In genomic region chr6:43386492-43386891, GRCh38 we compare ENCODE assay signal across 12 cellular contexts. TPM values are rescaled to one million over a fixed set of nuclear protein-coding genes. Genes with fewer than 3 reads are reported as not detected.
DNase-seq lines count a peak whose midpoint lies in the region; ATAC-seq and TF ChIP-seq lines count a peak whose summit lies in the region.
"Had no signal": no experiment of that assay in that cellular context is flagged by ENCODE, and none has a peak within 500 bp of the region (broad histone marks: within the 10 kb centered on the region; RNA-seq: fewer than 3 reads in every experiment).

No MANE protein-coding gene starts in this region.

- peaks cover 0 to 1% of the 10 kb centered on the region in 2 donors for H3K36me3 Mint-ChIP-seq in stimulated activated naive B cell treated with anti-CD40 and anti-IgM and Interleukin-4, amounts not matched to agents 10 μg/mL and 1 μg/mL and 100 μg/mL, for 72 hours

- DNase-seq in NCI-H82 (lab: John Stamatoyannopoulos, UW) (peak; percentile 51), NCI-H82 treated with DMSO at 0.1 percent for 48 hours (lab: John Stamatoyannopoulos, UW; ENCODE audit: unreplicated experiment) (no peak), NCI-H2227 (lab: John Stamatoyannopoulos, UW; ENCODE audit: unreplicated experiment) (peak; percentile 20), epithelial cell of esophagus (ENCODE audit: low read depth) (peak; percentile 28), occipital lobe (lab: John Stamatoyannopoulos, UW) (no peak)
- no peak for DNase-seq in stimulated activated naive B cell treated with anti-CD40 and anti-IgM and Interleukin-4, amounts not matched to agents 10 μg/mL and 1 μg/mL and 100 μg/mL, for 72 hours
- DNase-seq in NK-92 treated with Interleukin-12 subunit alpha and Interleukin-12 subunit beta, amount 100 ng/mL, for 24 hours (lab: John Stamatoyannopoulos, UW) = no peak
- no peak for DNase-seq in stimulated activated CD8-positive, alpha-beta memory T cell treated with anti-CD3 and anti-CD28 coated beads, Interleukin-4, amount 100 ng/mL, for 48 hours
- DNase-seq: esophagus squamous epithelium, pancreas had no signal

- H3K4me3 Mint-ChIP-seq in stimulated activated naive B cell treated with anti-CD40 and anti-IgM and Interleukin-4, amounts not matched to agents 10 μg/mL and 1 μg/mL and 100 μg/mL, for 72 hours = no peak overlapping the region
- H3K4me3 Mint-ChIP-seq: stimulated activated effector memory CD8-positive, alpha-beta T cell treated with anti-CD3 and anti-CD28 coated beads, Interleukin-12 subunit alpha, Interleukin-12 subunit beta, amount 100 ng/mL, for 72 hours had no signal

- peak overlapping the region; percentile 20 for H3K27ac Mint-ChIP-seq in stimulated activated naive B cell treated with anti-CD40 and anti-IgM and Interleukin-4, amounts not matched to agents 10 μg/mL and 1 μg/mL and 100 μg/mL, for 72 hours
- H3K27ac Mint-ChIP-seq: stimulated activated effector memory CD8-positive, alpha-beta T cell treated with anti-CD3 and anti-CD28 coated beads, Interleukin-12 subunit alpha, Interleukin-12 subunit beta, amount 100 ng/mL, for 72 hours had no signal

- no peak overlapping the region for H3K4me3 ChIP-seq in epithelial cell of esophagus (ENCODE audit: low read length)
- H3K4me3 ChIP-seq: BLaER1, esophagus squamous epithelium, pancreas had no signal

- TF ChIP-seq CTCF in epithelial cell of esophagus (IDR thresholded peaks at IDR 0.05; ENCODE audit: insufficient read depth, low read depth, low read length, missing control alignments) = peak; percentile 43

- peaks cover 0 to 15% of the 10 kb centered on the region in 2 donors for H3K27me3 Mint-ChIP-seq in stimulated activated naive B cell treated with anti-CD40 and anti-IgM and Interleukin-4, amounts not matched to agents 10 μg/mL and 1 μg/mL and 100 μg/mL, for 72 hours

- ATAC-seq in stimulated activated naive B cell treated with anti-CD40 and anti-IgM and Interleukin-4, amounts not matched to agents 10 μg/mL and 1 μg/mL and 100 μg/mL, for 72 hours (replicated peaks) = no peak
- ATAC-seq: stimulated activated effector memory CD8-positive, alpha-beta T cell treated with anti-CD3 and anti-CD28 coated beads, Interleukin-12 subunit alpha, Interleukin-12 subunit beta, amount 100 ng/mL, for 72 hours had no signal

- peaks cover 36 to 72% of the 10 kb centered on the region in 2 donors for H3K4me1 Mint-ChIP-seq in stimulated activated naive B cell treated with anti-CD40 and anti-IgM and Interleukin-4, amounts not matched to agents 10 μg/mL and 1 μg/mL and 100 μg/mL, for 72 hours

- no peaks in the 10 kb centered on the region for H3K9me3 Mint-ChIP-seq in stimulated activated naive B cell treated with anti-CD40 and anti-IgM and Interleukin-4, amounts not matched to agents 10 μg/mL and 1 μg/mL and 100 μg/mL, for 72 hours
- H3K9me3 Mint-ChIP-seq: stimulated activated effector memory CD8-positive, alpha-beta T cell treated with anti-CD3 and anti-CD28 coated beads, Interleukin-12 subunit alpha, Interleukin-12 subunit beta, amount 100 ng/mL, for 72 hours had no signal

RNA-seq across cellular contexts. Expression of gene ZNF318, which starts 17.0 kb away (rescaled TPM):
- 12.9 TPM for total RNA-seq in occipital lobe

RNA-seq across cellular contexts. Expression of gene ABCC10, which starts 40.8 kb away (rescaled TPM):
- total RNA-seq in occipital lobe = 22.0 TPM

Comparison
In these comparisons a context has a peak if more than half of its experiments do, and no peak if none do; other contexts are left out.
1. DNase-seq: peak in NCI-H82 (single experiment), NCI-H2227 (single experiment) and epithelial cell of esophagus (single experiment); none in NCI-H82 treated with DMSO at 0.1 percent for 48 hours (single experiment), stimulated activated naive B cell treated with anti-CD40 and anti-IgM and Interleukin-4, amounts not matched to agents 10 μg/mL and 1 μg/mL and 100 μg/mL, for 72 hours (single experiment), NK-92 treated with Interleukin-12 subunit alpha and Interleukin-12 subunit beta, amount 100 ng/mL, for 24 hours (single experiment), stimulated activated CD8-positive, alpha-beta memory T cell treated with anti-CD3 and anti-CD28 coated beads, Interleukin-4, amount 100 ng/mL, for 48 hours (single experiment) and occipital lobe (single experiment).